Comparison of ENCODE assay signal across 9 cellular contexts in genomic region chr1:211580303-211580687, GRCh38. TPM values are rescaled to one million over a fixed set of nuclear protein-coding genes. Genes with fewer than 3 reads are reported as not detected.
DNase-seq lines count a peak whose midpoint lies in the region; ATAC-seq and TF ChIP-seq lines count a peak whose summit lies in the region.
"Had no signal": no experiment of that assay in that cellular context is flagged by ENCODE, and none has a peak within 500 bp of the region (broad histone marks: within the 10 kb centered on the region; RNA-seq: fewer than 3 reads in every experiment).

No MANE protein-coding gene starts in this region.

- H3K9ac ChIP-seq in adipocyte (ENCODE audit: low read length) (peak overlapping the region; percentile 88), mesenchymal stem cell (ENCODE audit: low read length) (peak overlapping the region; percentile 89)

- H3K4me3 ChIP-seq in left ventricle myocardium inferior (peak overlapping the region; percentile 81), adipocyte (ENCODE audit: low read length) (peak overlapping the region; percentile 84), mesenchymal stem cell (ENCODE audit: insufficient read depth in 1 of 2, low read depth in 1 of 2, low read length in 2 of 2) (peak overlapping the region in 1 of 2 experiments; percentile 83), uterus (no peak overlapping the region)

- H3K36me3 ChIP-seq in left ventricle myocardium inferior (peaks cover 7% of the 10 kb centered on the region), adipocyte (ENCODE audit: control insufficient read depth, insufficient read depth, low read length, severe bottlenecking) (peaks cover 9% of the 10 kb centered on the region), mesenchymal stem cell (ENCODE audit: control insufficient read depth in 1 of 2, insufficient read depth in 2 of 2, low read depth in 1 of 2, low read length in 2 of 2) (peaks cover 3 to 8% of the 10 kb centered on the region in 2 experiments), uterus (no peaks in the 10 kb centered on the region)

- no peak overlapping the region for H2BK120ac ChIP-seq in mesenchymal stem cell (ENCODE audit: low read depth, low read length)

- H3K9me3 ChIP-seq in left ventricle myocardium inferior (replicated peaks): no peaks in the 10 kb centered on the region
- no peaks in the 10 kb centered on the region for H3K9me3 ChIP-seq in adipocyte (ENCODE audit: control insufficient read depth, low read length)
- H3K9me3 ChIP-seq in mesenchymal stem cell (ENCODE audit: control insufficient read depth, low read length): no peaks in the 10 kb centered on the region
- no peaks in the 10 kb centered on the region for H3K9me3 ChIP-seq in uterus

- H3K4ac ChIP-seq in mesenchymal stem cell (ENCODE audit: low read depth in 1 of 2, low read length in 2 of 2): no peak overlapping the region

- H4K8ac ChIP-seq in mesenchymal stem cell (ENCODE audit: low read length): no peak overlapping the region

- WGBS in mesenchymal stem cell: no CpG with 5 or more reads among the region's 1 CpG

- DNase-seq in left ventricle myocardium inferior: no peak
- no peak for DNase-seq in Right ventricle myocardium inferior (ENCODE audit: missing footprints)
- DNase-seq in adipocyte (ENCODE audit: low read depth): peak; percentile 25
- DNase-seq in mesenchymal stem cell: no peak
- DNase-seq in uterus: no peak
- DNase-seq in GM19238 (ENCODE audit: insufficient read length, low spot score): no peak
- DNase-seq: stimulated activated CD4-positive, alpha-beta T cell treated with anti-CD3 and anti-CD28 coated beads, Interleukin-12 subunit alpha, Interleukin-12 subunit beta, amount 100 ng/mL, for 4 hours had no signal

- H3K27ac ChIP-seq in left ventricle myocardium inferior (replicated peaks): peak overlapping the region; percentile 99
- no peak overlapping the region for H3K27ac ChIP-seq in mesenchymal stem cell (ENCODE audit: low read length, poor library complexity, severe bottlenecking)
- peak overlapping the region; percentile 85 to 89 for H3K27ac ChIP-seq in uterus

- intact Hi-C loops in left ventricle myocardium inferior (cut with micrococcal nuclease) (no loop called here), Right ventricle myocardium inferior (cut with DNase I) (no loop called here), uterus (cut with DNase I; ENCODE audit: low total_unique reads) (no loop called here)

- H2BK5ac ChIP-seq in mesenchymal stem cell (ENCODE audit: low read depth, low read length, poor library complexity, severe bottlenecking): no peak overlapping the region

- no peak overlapping the region for H3K23ac ChIP-seq in mesenchymal stem cell (ENCODE audit: low read length in 2 of 2)

- H3K4me1 ChIP-seq in left ventricle myocardium inferior: peaks cover 56% of the 10 kb centered on the region
- H3K4me1 ChIP-seq in adipocyte (ENCODE audit: control insufficient read depth, insufficient read depth, low read length): peaks cover 54% of the 10 kb centered on the region
- H3K4me1 ChIP-seq in mesenchymal stem cell (ENCODE audit: control insufficient read depth, insufficient read depth, low read depth, low read length): peaks cover 6% of the 10 kb centered on the region
- H3K4me1 ChIP-seq in uterus: no peaks in the 10 kb centered on the region

- no peak overlapping the region for H2BK15ac ChIP-seq in mesenchymal stem cell (ENCODE audit: low read depth, poor library complexity, severe bottlenecking)

- H2BK12ac ChIP-seq in mesenchymal stem cell (ENCODE audit: low read length in 2 of 2): no peak overlapping the region

- no peak overlapping the region for H2AFZ ChIP-seq in mesenchymal stem cell (ENCODE audit: low read depth, low read length)

- no peak overlapping the region for H3K18ac ChIP-seq in mesenchymal stem cell (ENCODE audit: low read depth in 1 of 2, low read length in 2 of 2)

- H3K14ac ChIP-seq in mesenchymal stem cell (ENCODE audit: low read length in 2 of 2): no peak overlapping the region

- no peak for TF ChIP-seq POLR2A in uterus (IDR thresholded peaks at IDR 0.05)

- no peak overlapping the region for H4K91ac ChIP-seq in mesenchymal stem cell (ENCODE audit: low read length)

- no peak overlapping the region for H3K4me2 ChIP-seq in mesenchymal stem cell (ENCODE audit: low read length, poor library complexity, severe bottlenecking)

- ATAC-seq in Right ventricle myocardium inferior (no peak), GM18502 (IDR thresholded peaks at IDR 0.05; ENCODE audit: poor library complexity, unreplicated experiment) (no peak), GM18870 (IDR thresholded peaks at IDR 0.05; ENCODE audit: unreplicated experiment) (no peak)

- H3K79me1 ChIP-seq in mesenchymal stem cell (replicated peaks; ENCODE audit: low read length, poor library complexity, severe bottlenecking): peaks cover 5% of the 10 kb centered on the region

- TF ChIP-seq CTCF in left ventricle myocardium inferior (IDR thresholded peaks at IDR 0.05; ENCODE audit: borderline replicate concordance): no peak
- no peak for TF ChIP-seq CTCF in uterus (IDR thresholded peaks at IDR 0.05)

- H3K27me3 ChIP-seq in left ventricle myocardium inferior (ENCODE audit: low read depth) (no peaks in the 10 kb centered on the region), adipocyte (replicated peaks; ENCODE audit: control insufficient read depth, insufficient read depth, low read length) (no peaks in the 10 kb centered on the region), mesenchymal stem cell (ENCODE audit: control insufficient read depth in 1 of 2, insufficient read depth in 1 of 2, low read length in 2 of 2) (no peaks in the 10 kb centered on the region), uterus (no peaks in the 10 kb centered on the region)

- H2AK5ac ChIP-seq in mesenchymal stem cell (ENCODE audit: low read length, severe bottlenecking): no peak overlapping the region

RNA-seq across cellular contexts. Expression of gene SLC30A1, which starts 1.3 kb away (rescaled TPM):
- 11.5 TPM for total RNA-seq in left ventricle myocardium inferior
- 11.5 TPM for total RNA-seq in Right ventricle myocardium inferior
- polyA plus RNA-seq in mesenchymal stem cell (2013, experiment 1 of 2): 6.8 TPM
- 7.1 TPM for polyA plus RNA-seq in mesenchymal stem cell (2013, experiment 2 of 2)
- 10 to 100 TPM; 12.8 to 44.7 (median 19.1) TPM for total RNA-seq in uterus

Comparison
In these comparisons a context has a peak if more than half of its experiments do, and no peak if none do; other contexts are left out.
1. H3K4me3 ChIP-seq: peak in left ventricle myocardium inferior (single experiment) and adipocyte (single experiment); none in uterus (0 of 2).